Comparison of ENCODE assay signal across 13 cellular contexts in the genomic region with DNA sequence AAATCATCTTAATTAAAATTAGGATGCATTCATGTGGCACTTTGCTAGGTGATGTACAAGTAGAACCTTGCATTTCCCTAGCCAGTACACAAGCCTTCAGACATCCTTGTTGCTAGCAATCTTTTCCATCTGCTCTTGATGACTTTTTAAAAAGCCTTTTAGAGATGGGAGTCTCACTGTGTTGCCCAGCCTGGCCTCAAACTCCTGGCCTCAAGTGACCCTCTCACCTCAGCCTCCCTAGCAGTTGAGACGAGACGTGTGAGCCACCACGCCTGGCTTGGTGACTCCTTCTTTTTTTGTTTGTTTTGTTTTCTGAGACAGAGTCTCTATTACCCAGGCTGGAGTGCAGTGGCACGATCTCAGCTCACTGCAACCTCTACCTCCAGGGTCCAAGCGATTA. TPM values are rescaled to one million over a fixed set of nuclear protein-coding genes. Genes with fewer than 3 reads are reported as not detected.
DNase-seq lines count a peak whose midpoint lies in the region; ATAC-seq and TF ChIP-seq lines count a peak whose summit lies in the region.
"Had no signal": no experiment of that assay in that cellular context is flagged by ENCODE, and none has a peak within 500 bp of the region (broad histone marks: within the 10 kb centered on the region; RNA-seq: fewer than 3 reads in every experiment).

No MANE protein-coding gene starts in this region.

- H3K79me2 ChIP-seq in KMS-11 (ENCODE audit: insufficient read depth, low read depth), result peaks cover 30% of the 10 kb centered on the region

- peak overlapping the region; percentile 75 for H3K4me3 Mint-ChIP-seq in T-helper 1 cell treated with Interleukin-12 subunit alpha and Interleukin-12 subunit beta and Interleukin-4 antibody, amounts not matched to agents 30 μg/mL and 1 μg/mL, for 36 hours
- peak overlapping the region; percentile 30 for H3K4me3 Mint-ChIP-seq in activated naive CD8-positive, alpha-beta T cell treated with anti-CD3 and anti-CD28 coated beads for 36 hours
- peak overlapping the region; percentile 68 to 76 (median 69) for H3K4me3 Mint-ChIP-seq in nephron

- H3K9me3 ChIP-seq in lower lobe of right lung, result no peaks in the 10 kb centered on the region
- H3K9me3 ChIP-seq in MG63, result no peaks in the 10 kb centered on the region
- H3K9me3 ChIP-seq: spleen, testis had no signal

- DNase-seq in T-helper 1 cell (no peak), ureter (ENCODE audit: low spot score) (no peak), lower lobe of right lung (no peak), MG63 (no peak)
- no peak for DNase-seq in activated naive CD8-positive, alpha-beta T cell treated with anti-CD3 and anti-CD28 coated beads for 36 hours
- DNase-seq: 8988T; activated CD4-positive, alpha-beta T cell treated with anti-CD3 and anti-CD28 coated beads for 4 hours; spleen; testis had no signal

- peaks cover 47% of the 10 kb centered on the region for H3K27me3 Mint-ChIP-seq in T-helper 1 cell treated with Interleukin-12 subunit alpha and Interleukin-12 subunit beta and Interleukin-4 antibody, amounts not matched to agents 30 μg/mL and 1 μg/mL, for 36 hours (ENCODE audit: low read depth)
- peaks cover 17% of the 10 kb centered on the region for H3K27me3 Mint-ChIP-seq in activated naive CD8-positive, alpha-beta T cell treated with anti-CD3 and anti-CD28 coated beads for 36 hours
- no peaks in the 10 kb centered on the region for H3K27me3 Mint-ChIP-seq in nephron (ENCODE audit: low read depth)

- H3K4me3 ChIP-seq in KMS-11 (IDR thresholded peaks at IDR 0.05; ENCODE audit: insufficient read depth, low read depth, low read length) (no peak overlapping the region), lower lobe of right lung (no peak overlapping the region), MG63 (no peak overlapping the region)

- H2AFZ ChIP-seq in KMS-11 (ENCODE audit: low read depth), result peak overlapping the region; percentile 66

- no peaks in the 10 kb centered on the region for H3K9me3 Mint-ChIP-seq in T-helper 1 cell treated with Interleukin-12 subunit alpha and Interleukin-12 subunit beta and Interleukin-4 antibody, amounts not matched to agents 30 μg/mL and 1 μg/mL, for 36 hours
- H3K9me3 Mint-ChIP-seq in activated naive CD8-positive, alpha-beta T cell treated with anti-CD3 and anti-CD28 coated beads for 36 hours, result no peaks in the 10 kb centered on the region
- H3K9me3 Mint-ChIP-seq in nephron, result no peaks in the 10 kb centered on the region

- peak overlapping the region; percentile 66 for H3K4me2 ChIP-seq in KMS-11

- H3K4me1 Mint-ChIP-seq in T-helper 1 cell treated with Interleukin-12 subunit alpha and Interleukin-12 subunit beta and Interleukin-4 antibody, amounts not matched to agents 30 μg/mL and 1 μg/mL, for 36 hours (ENCODE audit: low read depth), result peaks cover 27% of the 10 kb centered on the region
- H3K4me1 Mint-ChIP-seq in activated naive CD8-positive, alpha-beta T cell treated with anti-CD3 and anti-CD28 coated beads for 36 hours, result peaks cover 32% of the 10 kb centered on the region
- peaks cover 26% of the 10 kb centered on the region for H3K4me1 Mint-ChIP-seq in nephron

- no peaks in the 10 kb centered on the region for H3K36me3 Mint-ChIP-seq in T-helper 1 cell treated with Interleukin-12 subunit alpha and Interleukin-12 subunit beta and Interleukin-4 antibody, amounts not matched to agents 30 μg/mL and 1 μg/mL, for 36 hours (ENCODE audit: low read depth)
- no peaks in the 10 kb centered on the region for H3K36me3 Mint-ChIP-seq in activated naive CD8-positive, alpha-beta T cell treated with anti-CD3 and anti-CD28 coated beads for 36 hours
- no peaks in the 10 kb centered on the region for H3K36me3 Mint-ChIP-seq in nephron (ENCODE audit: low read depth)

- peaks cover 45% of the 10 kb centered on the region for H3K4me1 ChIP-seq in KMS-11 (ENCODE audit: low read depth, poor library complexity, severe bottlenecking)
- H3K4me1 ChIP-seq in lower lobe of right lung, result peaks cover 17% of the 10 kb centered on the region

- H3K9ac ChIP-seq in KMS-11, result no peak overlapping the region

- H4K20me1 ChIP-seq in KMS-11 (ENCODE audit: insufficient read depth), result no peaks in the 10 kb centered on the region

- H3K27me3 ChIP-seq in KMS-11 (ENCODE audit: insufficient read depth, low read depth) (no peaks in the 10 kb centered on the region), lower lobe of right lung (ENCODE audit: low read depth) (no peaks in the 10 kb centered on the region), MG63 (no peaks in the 10 kb centered on the region)
- H3K27me3 ChIP-seq: spleen, testis had no signal

- TF ChIP-seq CTCF in KMS-11 (conservative IDR thresholded peaks at IDR 0.05; ENCODE audit: low read depth, low read length), result no peak
- no peak for TF ChIP-seq CTCF in nephron (IDR thresholded peaks at IDR 0.05; ENCODE audit: unreplicated experiment in 3 of 3)
- TF ChIP-seq CTCF in lower lobe of right lung (IDR thresholded peaks at IDR 0.05), result no peak

- H3K36me3 ChIP-seq in KMS-11 (ENCODE audit: insufficient read depth) (no peaks in the 10 kb centered on the region), lower lobe of right lung (no peaks in the 10 kb centered on the region), MG63 (no peaks in the 10 kb centered on the region)
- H3K36me3 ChIP-seq: spleen had no signal

- no peak for ATAC-seq in lower lobe of right lung

- H3K27ac ChIP-seq in KMS-11 (no peak overlapping the region), lower lobe of right lung (no peak overlapping the region)
- H3K27ac ChIP-seq: coronary artery, testis had no signal

- intact Hi-C loops in lower lobe of right lung (cut with DNase I), result no loop called here

- H3K27ac Mint-ChIP-seq in T-helper 1 cell treated with Interleukin-12 subunit alpha and Interleukin-12 subunit beta and Interleukin-4 antibody, amounts not matched to agents 30 μg/mL and 1 μg/mL, for 36 hours, result no peak overlapping the region
- no peak overlapping the region for H3K27ac Mint-ChIP-seq in activated naive CD8-positive, alpha-beta T cell treated with anti-CD3 and anti-CD28 coated beads for 36 hours
- no peak overlapping the region for H3K27ac Mint-ChIP-seq in nephron

RNA-seq across cellular contexts. Expression of a gene that starts 1.7 kb away (rescaled TPM):
- 10 to 100 TPM; 14.0 to 14.4 TPM for total RNA-seq in activated naive CD8-positive, alpha-beta T cell treated with anti-CD3 and anti-CD28 coated beads for 36 hours
- total RNA-seq in ureter, result 51.0 TPM
- total RNA-seq in lower lobe of right lung, result 119 TPM
- 11.8 and 28.3 TPM in 2 replicates for total RNA-seq in MG63 (2014; rRNA removed; shearing (Covaris generic); ENCODE audit: low replicate concordance)
